In the genomic region with DNA sequence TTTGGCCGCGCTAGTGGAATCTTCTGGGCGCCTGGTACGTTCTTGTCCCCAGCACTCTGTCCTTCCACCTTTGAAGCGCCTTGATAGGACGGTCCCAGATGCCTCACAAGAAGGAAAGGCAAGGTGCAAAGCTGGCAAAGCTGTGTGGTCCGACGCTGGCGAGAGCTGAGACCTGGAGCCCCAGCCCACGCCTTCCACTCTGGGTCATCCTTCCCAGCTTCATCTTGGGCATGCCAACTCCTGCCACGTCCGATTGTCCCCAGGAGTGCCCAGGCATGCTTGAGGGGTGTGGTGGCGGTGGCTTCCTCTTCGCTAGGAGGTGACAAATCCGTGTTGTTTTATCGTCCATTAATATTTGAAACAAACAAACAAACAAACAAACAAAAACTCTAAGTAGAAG, we compare ENCODE assay signal across 9 cellular contexts.
DNase-seq lines count a peak whose midpoint lies in the region; ATAC-seq lines count a peak whose summit lies in the region.
"Had no signal": no experiment of that assay in that cellular context is flagged by ENCODE, and none has a peak within 500 bp of the region (broad histone marks: within the 10 kb centered on the region; RNA-seq: fewer than 3 reads in every experiment).

No MANE protein-coding gene starts in this region.

- H3K27me3 ChIP-seq in iPS-15b (ENCODE audit: control insufficient read depth, insufficient read depth, low read length) (peaks cover 78% of the 10 kb centered on the region), subcutaneous abdominal adipose tissue (ENCODE audit: control insufficient read depth in 5 of 5, insufficient read depth in 4 of 5, low read length in 5 of 5) (peaks cover 36 to 42% (median 39%) of the 10 kb centered on the region in 5 donors)

- H3K9ac ChIP-seq in iPS-15b (ENCODE audit: low read depth, low read length), result no peak overlapping the region
- no peak overlapping the region for H3K9ac ChIP-seq in subcutaneous abdominal adipose tissue (ENCODE audit: low read length in 5 of 5)

- peaks cover 36% of the 10 kb centered on the region for H3K4me1 Mint-ChIP-seq in activated naive CD4-positive, alpha-beta T cell treated with anti-CD3 and anti-CD28 coated beads, Interleukin-2, amount 10 ng/mL, durations not matched to agents 7 days and 5 days
- peaks cover 27% of the 10 kb centered on the region for H3K4me1 Mint-ChIP-seq in activated naive CD8-positive, alpha-beta T cell treated with anti-CD3 and anti-CD28 coated beads for 36 hours

- H3K36me3 ChIP-seq in iPS-15b (ENCODE audit: control insufficient read depth, insufficient read depth, low read length), result no peaks in the 10 kb centered on the region
- H3K36me3 ChIP-seq in subcutaneous abdominal adipose tissue (ENCODE audit: control insufficient read depth in 5 of 5, insufficient read depth in 5 of 5, low read length in 5 of 5), result no peaks in the 10 kb centered on the region

- no peaks in the 10 kb centered on the region for H3K36me3 Mint-ChIP-seq in activated naive CD4-positive, alpha-beta T cell treated with anti-CD3 and anti-CD28 coated beads, Interleukin-2, amount 10 ng/mL, durations not matched to agents 7 days and 5 days
- no peaks in the 10 kb centered on the region for H3K36me3 Mint-ChIP-seq in activated naive CD8-positive, alpha-beta T cell treated with anti-CD3 and anti-CD28 coated beads for 36 hours

- DNase-seq in activated naive CD4-positive, alpha-beta T cell treated with anti-CD3 and anti-CD28 coated beads, Interleukin-2, amount 10 ng/mL, durations not matched to agents 7 days and 5 days, result no peak
- DNase-seq in activated naive CD4-positive, alpha-beta T cell (lab: John Stamatoyannopoulos, UW), result no peak
- no peak for DNase-seq in activated naive CD8-positive, alpha-beta T cell treated with anti-CD3 and anti-CD28 coated beads for 36 hours
- no peak for DNase-seq in OCI-M2 (lab: John Stamatoyannopoulos, UW; ENCODE audit: unreplicated experiment)
- DNase-seq in NCI-H1417 treated with DMSO at 0.1 percent for 48 hours (lab: John Stamatoyannopoulos, UW), result no peak
- DNase-seq: DMS79 had no signal

- H3K4me3 ChIP-seq in iPS-15b (ENCODE audit: low read depth, low read length), result peak overlapping the region; percentile 66
- H3K4me3 ChIP-seq in subcutaneous abdominal adipose tissue (ENCODE audit: low read depth in 1 of 5, low read length in 5 of 5), result peak overlapping the region; percentile 32 to 69 (median 58)

- H3K4me3 Mint-ChIP-seq in activated naive CD4-positive, alpha-beta T cell treated with anti-CD3 and anti-CD28 coated beads, Interleukin-2, amount 10 ng/mL, durations not matched to agents 7 days and 5 days, result peak overlapping the region; percentile 61
- H3K4me3 Mint-ChIP-seq in activated naive CD8-positive, alpha-beta T cell treated with anti-CD3 and anti-CD28 coated beads for 36 hours, result peak overlapping the region; percentile 67

- H3K27me3 Mint-ChIP-seq in activated naive CD4-positive, alpha-beta T cell treated with anti-CD3 and anti-CD28 coated beads, Interleukin-2, amount 10 ng/mL, durations not matched to agents 7 days and 5 days, result peaks cover 74% of the 10 kb centered on the region
- peaks cover 73% of the 10 kb centered on the region for H3K27me3 Mint-ChIP-seq in activated naive CD8-positive, alpha-beta T cell treated with anti-CD3 and anti-CD28 coated beads for 36 hours

- ATAC-seq in GM21723 (IDR thresholded peaks at IDR 0.05; ENCODE audit: unreplicated experiment), result no peak

- no peak overlapping the region for H3K27ac ChIP-seq in subcutaneous abdominal adipose tissue (ENCODE audit: low read depth, low read length)

- H3K9me3 Mint-ChIP-seq in activated naive CD4-positive, alpha-beta T cell treated with anti-CD3 and anti-CD28 coated beads, Interleukin-2, amount 10 ng/mL, durations not matched to agents 7 days and 5 days, result no peaks in the 10 kb centered on the region
- no peaks in the 10 kb centered on the region for H3K9me3 Mint-ChIP-seq in activated naive CD8-positive, alpha-beta T cell treated with anti-CD3 and anti-CD28 coated beads for 36 hours

- H3K4me1 ChIP-seq in iPS-15b (ENCODE audit: control insufficient read depth, insufficient read depth, low read length) (peaks cover 11% of the 10 kb centered on the region), subcutaneous abdominal adipose tissue (ENCODE audit: control insufficient read depth in 5 of 5, insufficient read depth in 5 of 5, low read length in 5 of 5) (peaks cover 0 to 27% (median 21%) of the 10 kb centered on the region in 5 donors)

- CTCF ChIA-PET in activated naive CD4-positive, alpha-beta T cell treated with anti-CD3 and anti-CD28 coated beads, Interleukin-2, amount 10 ng/mL, durations not matched to agents 7 days and 5 days (lab: Charles Lee), result interaction anchor here (1.2 kb wide), 1 partner anchor 9 kb away, joined by 3 read pairs; no protein-coding TSS in a partner anchor

- no peaks in the 10 kb centered on the region for H3K9me3 ChIP-seq in iPS-15b (ENCODE audit: control insufficient read depth, insufficient read depth, low read length)
- no peaks in the 10 kb centered on the region for H3K9me3 ChIP-seq in subcutaneous abdominal adipose tissue (ENCODE audit: control insufficient read depth in 5 of 5, low read length in 5 of 5)

- no peak overlapping the region for H3K27ac Mint-ChIP-seq in activated naive CD4-positive, alpha-beta T cell treated with anti-CD3 and anti-CD28 coated beads, Interleukin-2, amount 10 ng/mL, durations not matched to agents 7 days and 5 days
- H3K27ac Mint-ChIP-seq in activated naive CD8-positive, alpha-beta T cell treated with anti-CD3 and anti-CD28 coated beads for 36 hours, result no peak overlapping the region
